In genomic region chr16:67017810-67018488, GRCh38 we compare ENCODE assay signal across 7 cellular contexts. TPM values are rescaled to one million over a fixed set of nuclear protein-coding genes. Genes with fewer than 3 reads are reported as not detected.
DNase-seq lines count a peak whose midpoint lies in the region; ATAC-seq, FAIRE-seq and TF ChIP-seq lines count a peak whose summit lies in the region.

No MANE protein-coding gene starts in this region.

- no peak overlapping the region for H3K4me2 ChIP-seq in SU-DHL-6 (ENCODE audit: low read depth, low read length, poor library complexity, severe bottlenecking)

- no peak overlapping the region for H3K4me3 Mint-ChIP-seq in activated naive CD8-positive, alpha-beta T cell treated with anti-CD3 and anti-CD28 coated beads, Interleukin-2, amount 10 ng/mL, durations not matched to agents 7 days and 5 days

- H3K4me1 ChIP-seq in small intestine (ENCODE audit: control insufficient read depth in 2 of 2, insufficient read depth in 1 of 2, low read depth in 1 of 2, low read length in 1 of 2) = no peaks in the 10 kb centered on the region

- DNase-seq in NCI-H1417 treated with DMSO at 0.1 percent for 48 hours (lab: John Stamatoyannopoulos, UW) = peak; percentile 52
- peak; percentile 83 for DNase-seq in activated naive CD8-positive, alpha-beta T cell treated with anti-CD3 and anti-CD28 coated beads, Interleukin-2, amount 10 ng/mL, durations not matched to agents 7 days and 5 days
- DNase-seq in hepatic stellate cell (ENCODE audit: low spot score) = peak; percentile 89
- peak; percentile 93 for DNase-seq in small intestine

- H3K27me3 ChIP-seq in SU-DHL-6 (ENCODE audit: low read length) (no peaks in the 10 kb centered on the region), small intestine (ENCODE audit: control insufficient read depth in 2 of 2, insufficient read depth in 2 of 2, low read length in 2 of 2) (peaks cover 0 to 2% of the 10 kb centered on the region in 2 donors)

- H3K36me3 ChIP-seq in SU-DHL-6 (ENCODE audit: low read length) = no peaks in the 10 kb centered on the region
- H3K36me3 ChIP-seq in small intestine (ENCODE audit: control insufficient read depth in 2 of 2, insufficient read depth in 2 of 2, low read length in 2 of 2) = no peaks in the 10 kb centered on the region

- TF ChIP-seq CTCF in SU-DHL-6 (IDR thresholded peaks at IDR 0.05; ENCODE audit: insufficient read depth, low read length, poor library complexity, severe bottlenecking) = peak; percentile 71

- POLR2A ChIA-PET in activated naive CD8-positive, alpha-beta T cell treated with anti-CD3 and anti-CD28 coated beads, Interleukin-2, amount 10 ng/mL, durations not matched to agents 7 days and 5 days (lab: Charles Lee) = interaction anchor here (0.8 to 4.7 kb wide), 10 partner anchors 11 to 167 kb away, joined by 3 to 49 read pairs (median 5); partner anchors contain the start of genes B3GNT9, CBFB, FBXL8 and TRADD

- H3K9ac ChIP-seq in SU-DHL-6 (ENCODE audit: low read length) = no peak overlapping the region

- no peak overlapping the region for H3K27ac Mint-ChIP-seq in activated naive CD8-positive, alpha-beta T cell treated with anti-CD3 and anti-CD28 coated beads, Interleukin-2, amount 10 ng/mL, durations not matched to agents 7 days and 5 days

- H3K9me2 ChIP-seq in SU-DHL-6 (replicated peaks; ENCODE audit: insufficient read depth, low read length) = no peaks in the 10 kb centered on the region

- H3K4me3 ChIP-seq in SU-DHL-6 (ENCODE audit: insufficient read depth, low read length, poor library complexity, severe bottlenecking) (no peak overlapping the region), small intestine (ENCODE audit: low read depth in 1 of 2, low read length in 2 of 2) (no peak overlapping the region)

- H3K27me3 Mint-ChIP-seq in activated naive CD8-positive, alpha-beta T cell treated with anti-CD3 and anti-CD28 coated beads, Interleukin-2, amount 10 ng/mL, durations not matched to agents 7 days and 5 days = peaks cover 6% of the 10 kb centered on the region

- H3K9me3 ChIP-seq in SU-DHL-6 (ENCODE audit: insufficient read depth, low read length) = no peaks in the 10 kb centered on the region
- no peaks in the 10 kb centered on the region for H3K9me3 ChIP-seq in small intestine (ENCODE audit: control insufficient read depth, low read depth)

- H3K27ac ChIP-seq in SU-DHL-6 (ENCODE audit: low read depth, low read length) = no peak overlapping the region
- H3K27ac ChIP-seq in small intestine (ENCODE audit: low read depth in 1 of 2, low read length in 1 of 2) = no peak overlapping the region

- peaks cover 36% of the 10 kb centered on the region for H3K4me1 Mint-ChIP-seq in activated naive CD8-positive, alpha-beta T cell treated with anti-CD3 and anti-CD28 coated beads, Interleukin-2, amount 10 ng/mL, durations not matched to agents 7 days and 5 days

- peaks cover 4% of the 10 kb centered on the region for H3K36me3 Mint-ChIP-seq in activated naive CD8-positive, alpha-beta T cell treated with anti-CD3 and anti-CD28 coated beads, Interleukin-2, amount 10 ng/mL, durations not matched to agents 7 days and 5 days

- no peaks in the 10 kb centered on the region for H3K9me3 Mint-ChIP-seq in activated naive CD8-positive, alpha-beta T cell treated with anti-CD3 and anti-CD28 coated beads, Interleukin-2, amount 10 ng/mL, durations not matched to agents 7 days and 5 days

- no peaks in the 10 kb centered on the region for H4K20me1 ChIP-seq in SU-DHL-6 (ENCODE audit: low read depth, low read length)

- no peaks in the 10 kb centered on the region for H3K79me2 ChIP-seq in SU-DHL-6 (ENCODE audit: insufficient read depth, low read length)

- ATAC-seq in GM18498 (IDR thresholded peaks at IDR 0.05; ENCODE audit: unreplicated experiment) (peak; percentile 82), HG02759 (IDR thresholded peaks at IDR 0.05; ENCODE audit: unreplicated experiment) (peak; percentile 79)
- ATAC-seq in activated naive CD8-positive, alpha-beta T cell treated with anti-CD3 and anti-CD28 coated beads, Interleukin-2, amount 10 ng/mL, durations not matched to agents 7 days and 5 days (ENCODE audit: low read depth) = peak; percentile 83

- 19 to 31% (median 20%) methylated on average over 6 of the region's 6 CpGs for WGBS in small intestine, 3 donors

- peak overlapping the region; percentile 75 for H2AFZ ChIP-seq in SU-DHL-6 (ENCODE audit: low read depth, low read length, severe bottlenecking)

- FAIRE-seq in small intestine (lab: Jason Lieb, UNC) = no peak

- H3F3A ChIP-seq in SU-DHL-6 (ENCODE audit: insufficient read depth) = no peaks in the 10 kb centered on the region

RNA-seq across cellular contexts. Expression of gene CBFB, which starts 11.0 kb away (rescaled TPM):
- 100 to 1,000 TPM; 193 to 198 TPM for total RNA-seq in activated naive CD8-positive, alpha-beta T cell treated with anti-CD3 and anti-CD28 coated beads, Interleukin-2, amount 10 ng/mL, durations not matched to agents 7 days and 5 days
- polyA plus RNA-seq in small intestine = 10 to 100 TPM in 1 of 3 donors, 1 to 10 TPM in 2; 5.4 to 13.4 (median 8.1) TPM

RNA-seq across cellular contexts. Expression of gene CES4A, which starts 29.6 kb away (rescaled TPM):
- 10 to 100 TPM; 16.2 to 17.5 TPM for total RNA-seq in activated naive CD8-positive, alpha-beta T cell treated with anti-CD3 and anti-CD28 coated beads, Interleukin-2, amount 10 ng/mL, durations not matched to agents 7 days and 5 days
- polyA plus RNA-seq in small intestine = 10 to 100 TPM in 1 of 3 donors, 1 to 10 TPM in 2; 4.8 to 15.9 (median 5.1) TPM

RNA-seq across cellular contexts. Expression of gene CES3, which starts 56.9 kb away (rescaled TPM):
- 1 to 10 TPM; 4.8 to 8.3 TPM for total RNA-seq in activated naive CD8-positive, alpha-beta T cell treated with anti-CD3 and anti-CD28 coated beads, Interleukin-2, amount 10 ng/mL, durations not matched to agents 7 days and 5 days
- polyA plus RNA-seq in small intestine = 10 to 100 TPM; 14.6 to 36.0 (median 28.1) TPM
